8 cellular contexts compared by ENCODE assay signal in genomic region chr1:23867953-23868847, GRCh38. TPM values are rescaled to one million over a fixed set of nuclear protein-coding genes. Genes with fewer than 3 reads are reported as not detected.
A peak's percentile ranks its signal among the peaks of the same experiment; 100 is the strongest.
DNase-seq lines count a peak whose midpoint lies in the region; TF ChIP-seq lines count a peak whose summit lies in the region.

Gene FUCA1, minus strand, starts transcription at chr1:23868290. Its CDS starts 4 bp downstream, at chr1:23868286.

- WGBS in SK-N-SH (ENCODE audit: low lambda C conversion rate): 8% methylated on average over 26 of the region's 81 CpGs
- 4% methylated on average over 81 of the region's 81 CpGs for WGBS in thymus

- H4K20me1 ChIP-seq in SK-N-SH (ENCODE audit: insufficient read depth): no peaks in the 10 kb centered on the region

- peak; percentile 92 for TF ChIP-seq CTCF in HFF-Myc (IDR thresholded peaks at IDR 0.05; ENCODE audit: low read depth, low read length, missing control alignments)
- peak; percentile 87 for TF ChIP-seq CTCF in SK-N-SH (IDR thresholded peaks at IDR 0.05)
- TF ChIP-seq CTCF in osteocyte (IDR thresholded peaks at IDR 0.05): peak; percentile 98

- H3K36me3 Mint-ChIP-seq in activated naive CD8-positive, alpha-beta T cell: no peaks in the 10 kb centered on the region
- peaks cover 7% of the 10 kb centered on the region for H3K36me3 Mint-ChIP-seq in osteocyte (ENCODE audit: unreplicated experiment)

- peak within 1 kb of the TSS; percentile 91 for H2AFZ ChIP-seq in SK-N-SH (ENCODE audit: low read depth)

- H3F3A ChIP-seq in SK-N-SH (replicated peaks; ENCODE audit: insufficient read depth): no peaks in the 10 kb centered on the region

- no peaks in the 10 kb centered on the region; the same call in 1 of the 2 replicates for H3K27me3 ChIP-seq in SK-N-SH (ENCODE audit: insufficient read depth)
- peaks cover 2% of the 10 kb centered on the region for H3K27me3 ChIP-seq in thymus (ENCODE audit: control insufficient read depth, insufficient read depth)

- H3K9ac ChIP-seq in SK-N-SH: peak within 1 kb of the TSS; percentile 52

- H3K27ac Mint-ChIP-seq in activated naive CD8-positive, alpha-beta T cell: peak within 1 kb of the TSS; percentile 54
- peak within 1 kb of the TSS; percentile 50 for H3K27ac Mint-ChIP-seq in osteocyte (ENCODE audit: unreplicated experiment)

- TF ChIP-seq EP300 in SK-N-SH (IDR thresholded peaks at IDR 0.05; ENCODE audit: borderline replicate concordance in 1 of 2, low read depth in 1 of 2, low read length in 1 of 2): no peak

- TF ChIP-seq RAD21 in SK-N-SH (IDR thresholded peaks at IDR 0.05; ENCODE audit: low read length): peak; percentile 68

- H3K4me3 Mint-ChIP-seq in activated naive CD8-positive, alpha-beta T cell: peak within 1 kb of the TSS; percentile 90
- H3K4me3 Mint-ChIP-seq in osteocyte (ENCODE audit: unreplicated experiment): peak within 1 kb of the TSS; percentile 80

- H3K27ac ChIP-seq in SK-N-SH (ENCODE audit: low read depth in 2 of 2, low read length in 1 of 2): no peak within 1 kb of the TSS; a peak in 1 of 4 replicates
- H3K27ac ChIP-seq in thymus (ENCODE audit: low read depth): peak within 1 kb of the TSS; percentile 74

- POLR2A ChIA-PET in SK-N-SH (lab: Yijun Ruan, JAX): no interaction called here

- H3K4me1 ChIP-seq in SK-N-SH (ENCODE audit: control insufficient read depth in 1 of 2, insufficient read depth in 2 of 2, low read depth in 1 of 2, low read length in 1 of 2): peaks cover 0 to 8% of the 10 kb centered on the region in 2 experiments; a peak in 1 of 4 replicates
- peaks cover 3% of the 10 kb centered on the region for H3K4me1 ChIP-seq in thymus (ENCODE audit: control insufficient read depth, insufficient read depth, low read length)

- H3K27me3 Mint-ChIP-seq in activated naive CD8-positive, alpha-beta T cell: no peaks in the 10 kb centered on the region
- peaks cover 7% of the 10 kb centered on the region for H3K27me3 Mint-ChIP-seq in osteocyte (ENCODE audit: unreplicated experiment)

- H3K9me3 ChIP-seq in SK-N-SH (no peaks in the 10 kb centered on the region), thymus (ENCODE audit: control insufficient read depth) (no peaks in the 10 kb centered on the region)

- H3K9me2 ChIP-seq in SK-N-SH: no peaks in the 10 kb centered on the region

- H3K4me1 Mint-ChIP-seq in activated naive CD8-positive, alpha-beta T cell (ENCODE audit: low read depth): peaks cover 21% of the 10 kb centered on the region
- peaks cover 23% of the 10 kb centered on the region for H3K4me1 Mint-ChIP-seq in osteocyte (ENCODE audit: unreplicated experiment)

- peak within 1 kb of the TSS; percentile 99 for H3K4me2 ChIP-seq in SK-N-SH

- intact Hi-C loops in head of caudate nucleus (cut with DNase I): loop anchor here (5.0 to 10.0 kb wide), 2 partner anchors 41 to 93 kb away; partner anchors contain the start of genes HMGCL and PITHD1

- CTCF ChIA-PET in SK-N-SH (lab: Yijun Ruan, JAX): interaction anchor here (0.7 to 4.6 kb wide), 20 partner anchors 11 to 103 kb away, joined by 3 to 31 read pairs (median 3); partner anchors contain the start of genes GALE and HMGCL

- H3K36me3 ChIP-seq in SK-N-SH (replicated peaks in 1 of 2; ENCODE audit: control insufficient read depth in 1 of 2, insufficient read depth in 2 of 2, low read length in 1 of 2) (peaks cover 3 to 7% of the 10 kb centered on the region in 2 experiments), thymus (ENCODE audit: control insufficient read depth, insufficient read depth) (peaks cover 6% of the 10 kb centered on the region)

- DNase-seq in HFF-Myc (ENCODE audit: extremely low read depth, low read depth) (peak; percentile 56), NAMALWA (ENCODE audit: low spot score) (peak; percentile 98), SK-N-SH (peak; percentile 98), head of caudate nucleus (peak; percentile 88 to 97 (median 95)), osteocyte (ENCODE audit: extremely low spot score, unreplicated experiment) (peak; percentile 96)

- H3K4me3 ChIP-seq in GM08714 (ENCODE audit: low read length) (peak within 1 kb of the TSS; percentile 86), HFF-Myc (replicated peaks; ENCODE audit: low read depth, low read length) (peak within 1 kb of the TSS; percentile 53), SK-N-SH (ENCODE audit: low read depth in 2 of 2, low read length in 1 of 2) (peak within 1 kb of the TSS; percentile 75 to 87), thymus (ENCODE audit: low read length) (peak within 1 kb of the TSS; percentile 81)

- no peaks in the 10 kb centered on the region for H3K79me2 ChIP-seq in SK-N-SH (ENCODE audit: insufficient read depth)

- H3K9me3 Mint-ChIP-seq in activated naive CD8-positive, alpha-beta T cell (ENCODE audit: low read depth): no peaks in the 10 kb centered on the region
- H3K9me3 Mint-ChIP-seq in osteocyte (ENCODE audit: unreplicated experiment): no peaks in the 10 kb centered on the region

TF ChIP-seq in SK-N-SH, 30 proteins besides CTCF, POLR2A, EP300 and RAD21:
- TF ChIP-seq GABPA (IDR thresholded peaks at IDR 0.05; ENCODE audit: low read depth) (peak; percentile 62), RCOR1 (IDR thresholded peaks at IDR 0.05; ENCODE audit: low read length) (0 out of 2 replicates have a peak, but pooled peaks have one; percentile 37), NRF1 (IDR thresholded peaks at IDR 0.05; ENCODE audit: low read depth, low read length) (peak; percentile 54), MAX (IDR thresholded peaks at IDR 0.05; ENCODE audit: low read depth) (peak; percentile 32; the same call in 1 of the 2 replicates), SMC3 (IDR thresholded peaks at IDR 0.05; ENCODE audit: low read depth, low read length) (peak; percentile 78), ELF1 (IDR thresholded peaks at IDR 0.05) (peak; percentile 61; the same call in 1 of the 2 replicates), PBX3 (IDR thresholded peaks at IDR 0.05) (no peak), REST (IDR thresholded peaks at IDR 0.05; ENCODE audit: low read depth, low read length) (no peak), SIN3A (IDR thresholded peaks at IDR 0.05; ENCODE audit: borderline replicate concordance, low read depth, low read length) (0 out of 2 replicates have a peak, but pooled peaks have one; percentile 29), CHD2 (IDR thresholded peaks at IDR 0.05; ENCODE audit: low read length, partially characterized antibody) (peak; percentile 40), TEAD4 (IDR thresholded peaks at IDR 0.05; ENCODE audit: borderline replicate concordance, insufficient read depth) (no peak)

RNA-seq across cellular contexts. Expression of gene FUCA1, which starts in this region (rescaled TPM):
- 31.9 and 35.2 TPM in 2 replicates for polyA plus RNA-seq in SK-N-SH (2012; rRNA removed)
- 40.6 and 41.0 TPM in 2 replicates for polyA plus RNA-seq in SK-N-SH (2012; cell fraction: cytosol; rRNA removed)
- 16.1 and 29.8 TPM in 2 replicates for polyA plus RNA-seq in SK-N-SH (2012; cell fraction: nucleus; rRNA removed)
- total RNA-seq in osteocyte: 16.4 and 18.0 TPM in 2 replicates
- polyA plus RNA-seq in thymus: 39.5 TPM
